ENCODE assay signal across 8 cellular contexts in genomic region chr16:23453338-23454052, GRCh38. TPM values are rescaled to one million over a fixed set of nuclear protein-coding genes. Genes with fewer than 3 reads are reported as not detected.
DNase-seq lines count a peak whose midpoint lies in the region; ATAC-seq, FAIRE-seq and TF ChIP-seq lines count a peak whose summit lies in the region.

No MANE protein-coding gene starts in this region.

- peaks cover 9% of the 10 kb centered on the region; the same call in 1 of the 2 replicates for H4K20me1 ChIP-seq in HepG2 (ENCODE audit: insufficient read depth, low read length)

- intact Hi-C loops in HepG2 (cut with micrococcal nuclease; ENCODE audit: unreplicated experiment), result loop anchor here (2.0 kb wide), 1 partner anchor 103 kb away; the partner anchor contains the start of genes EARS2 and UBFD1

- TF ChIP-seq RAD21 in HepG2 (CRISPR knock-in tag; IDR thresholded peaks at IDR 0.05), result no peak

- H3K36me3 Mint-ChIP-seq in activated CD4-positive, alpha-beta T cell treated with anti-CD3 and anti-CD28 coated beads, Interleukin-2, amount 10 ng/mL, durations not matched to agents 7 days and 5 days (ENCODE audit: low read depth), result peaks cover 1% of the 10 kb centered on the region

- no peak for FAIRE-seq in HepG2 (lab: Jason Lieb, UNC)

- TF ChIP-seq POLR2A in HepG2 (IDR thresholded peaks at IDR 0.05; ENCODE audit: insufficient read depth in 1 of 2, low read depth in 2 of 2, low read length in 2 of 2), result no peak
- TF ChIP-seq POLR2A in tibial nerve (IDR thresholded peaks at IDR 0.05), result no peak

- peaks cover 9% of the 10 kb centered on the region for H3K4me1 ChIP-seq in adipocyte (ENCODE audit: control insufficient read depth, insufficient read depth, low read length)
- H3K4me1 ChIP-seq in HepG2 (ENCODE audit: insufficient read depth, low read length), result peaks cover 35% of the 10 kb centered on the region
- H3K4me1 ChIP-seq in tibial nerve, result peaks cover 0 to 38% (median 14%) of the 10 kb centered on the region in 4 donors

- H3K4me2 ChIP-seq in HepG2 (ENCODE audit: low read depth, low read length), result peak overlapping the region; percentile 92

- H3K9me3 Mint-ChIP-seq in activated CD4-positive, alpha-beta T cell treated with anti-CD3 and anti-CD28 coated beads, Interleukin-2, amount 10 ng/mL, durations not matched to agents 7 days and 5 days, result no peaks in the 10 kb centered on the region

- H3K27ac ChIP-seq in HepG2 (ENCODE audit: extremely low read length, insufficient read depth, low read length), result peak overlapping the region; percentile 90
- H3K27ac ChIP-seq in tibial nerve, result peak overlapping the region in 1 of 4 donors; percentile 87

- H3K27me3 Mint-ChIP-seq in activated CD4-positive, alpha-beta T cell treated with anti-CD3 and anti-CD28 coated beads, Interleukin-2, amount 10 ng/mL, durations not matched to agents 7 days and 5 days, result no peaks in the 10 kb centered on the region

- H3K27ac Mint-ChIP-seq in activated CD4-positive, alpha-beta T cell treated with anti-CD3 and anti-CD28 coated beads, Interleukin-2, amount 10 ng/mL, durations not matched to agents 7 days and 5 days, result peak overlapping the region; percentile 93

- TF ChIP-seq EP300 in HepG2 (IDR thresholded peaks at IDR 0.05; ENCODE audit: low read depth in 2 of 2, low read length in 2 of 2) (no peak), HepG2 (CRISPR knock-in tag; IDR thresholded peaks at IDR 0.05; ENCODE audit: borderline replicate concordance) (0 out of 2 replicates have a peak, but pooled peaks have one; percentile 0), tibial nerve (IDR thresholded peaks at IDR 0.05) (no peak)

- ATAC-seq in HepG2 (no peak), GM18868 (IDR thresholded peaks at IDR 0.05; ENCODE audit: unreplicated experiment) (no peak)

- no peak for TF ChIP-seq CTCF in HepG2 (CRISPR knock-in tag; IDR thresholded peaks at IDR 0.05)
- no peak for TF ChIP-seq CTCF in tibial nerve (IDR thresholded peaks at IDR 0.05)

- in situ Hi-C loops in HepG2 (cut with HindIII; ENCODE audit: extremely low pct_ligation_motif_present, low pct_unique_long_range_greater_than_20kb), result no loop called here

- BruUV-seq in HepG2 (replicated peaks; lab: Mats Ljungman, UMichigan), result no TSS peak

- CTCF ChIA-PET in activated CD4-positive, alpha-beta T cell treated with anti-CD3 and anti-CD28 coated beads, Interleukin-2, amount 10 ng/mL, durations not matched to agents 7 days and 5 days (lab: Charles Lee), result interaction anchor here (1.0 to 1.2 kb wide), 3 partner anchors 16 to 19 kb away, joined by 3 read pairs; no protein-coding TSS in a partner anchor
- CTCF ChIA-PET in HepG2 (lab: Yijun Ruan, JAX; ENCODE audit: low intra/inter-chr PET ratio, low total read pairs), result interaction anchor here (1.8 kb wide), 1 partner anchor 18 kb away, joined by 13 read pairs; no protein-coding TSS in a partner anchor

- peak overlapping the region; percentile 95 for H3K4me3 ChIP-seq in adipocyte (ENCODE audit: low read length)
- H3K4me3 ChIP-seq in HepG2 (replicated peaks in 1 of 3; ENCODE audit: insufficient read depth in 1 of 3, low read depth in 2 of 3, low read length in 3 of 3), result peak overlapping the region; percentile 85 to 100 (median 87)
- H3K4me3 ChIP-seq in tibial nerve, result peak overlapping the region; percentile 70 to 81 (median 79)

- H3K4me1 Mint-ChIP-seq in activated CD4-positive, alpha-beta T cell treated with anti-CD3 and anti-CD28 coated beads, Interleukin-2, amount 10 ng/mL, durations not matched to agents 7 days and 5 days, result peaks cover 21% of the 10 kb centered on the region

- no peak overlapping the region for H2AFZ ChIP-seq in HepG2 (ENCODE audit: low read length)

- H3K9me3 ChIP-seq in adipocyte (ENCODE audit: control insufficient read depth, low read length) (no peaks in the 10 kb centered on the region), HepG2 (ENCODE audit: low read length) (no peaks in the 10 kb centered on the region), tibial nerve (no peaks in the 10 kb centered on the region)

- H3K36me3 ChIP-seq in adipocyte (ENCODE audit: control insufficient read depth, insufficient read depth, low read length, severe bottlenecking), result no peaks in the 10 kb centered on the region
- H3K36me3 ChIP-seq in HepG2 (replicated peaks in 1 of 2; ENCODE audit: control insufficient read depth in 1 of 2, insufficient read depth in 2 of 2, low read length in 2 of 2), result peaks cover 2 to 18% of the 10 kb centered on the region in 2 experiments; a peak in 3 of 5 replicates
- H3K36me3 ChIP-seq in tibial nerve, result no peaks in the 10 kb centered on the region

- peak overlapping the region; percentile 96 for H3K9ac ChIP-seq in adipocyte (ENCODE audit: low read length)
- peak overlapping the region; percentile 96 for H3K9ac ChIP-seq in HepG2 (ENCODE audit: insufficient read depth, low read depth, low read length)

- H3K4me3 Mint-ChIP-seq in activated CD4-positive, alpha-beta T cell treated with anti-CD3 and anti-CD28 coated beads, Interleukin-2, amount 10 ng/mL, durations not matched to agents 7 days and 5 days, result peak overlapping the region; percentile 97

- POLR2A ChIA-PET in activated CD4-positive, alpha-beta T cell treated with anti-CD3 and anti-CD28 coated beads, Interleukin-2, amount 10 ng/mL, durations not matched to agents 7 days and 5 days (lab: Charles Lee), result interaction anchor here (0.6 kb wide), 1 partner anchor 102 kb away, joined by 3 read pairs; no protein-coding TSS in a partner anchor
- POLR2A ChIA-PET in HepG2 (lab: Yijun Ruan, JAX), result interaction anchor here (0.8 to 1.6 kb wide), 3 partner anchors 8 to 104 kb away, joined by 3 to 5 read pairs (median 5); partner anchors contain the start of genes EARS2 and UBFD1

- DNase-seq in activated CD4-positive, alpha-beta T cell treated with anti-CD3 and anti-CD28 coated beads, Interleukin-2, amount 10 ng/mL, durations not matched to agents 7 days and 5 days, result no peak
- DNase-seq in activated CD4-positive, alpha-beta T cell treated with anti-CD3 and anti-CD28 coated beads for 4 hours, result no peak
- no peak for DNase-seq in adipocyte (ENCODE audit: low read depth)
- DNase-seq in HepG2 (ENCODE audit: low spot score), result no peak
- no peak for DNase-seq in tibial nerve (ENCODE audit: low spot score in 2 of 2)
- no peak for DNase-seq in COR-L47 (lab: John Stamatoyannopoulos, UW)
- no peak for DNase-seq in cortex of kidney (lab: John Stamatoyannopoulos, UW)

- 59% methylated on average over 37 of the region's 37 CpGs for WGBS in HepG2 (ENCODE audit: low lambda C conversion rate)
- 55 to 56% methylated on average over 37 of the region's 37 CpGs for WGBS in tibial nerve, 2 donors

- H3K27me3 ChIP-seq in adipocyte (replicated peaks; ENCODE audit: control insufficient read depth, insufficient read depth, low read length), result no peaks in the 10 kb centered on the region
- no peaks in the 10 kb centered on the region; a peak in 1 of 5 replicates for H3K27me3 ChIP-seq in HepG2 (ENCODE audit: control insufficient read depth in 1 of 2, insufficient read depth in 2 of 2, low read length in 2 of 2)
- no peaks in the 10 kb centered on the region for H3K27me3 ChIP-seq in tibial nerve

- peaks cover 28% of the 10 kb centered on the region for H3K79me2 ChIP-seq in HepG2 (ENCODE audit: insufficient read depth, low read length)

RNA-seq across cellular contexts. Expression of gene COG7, which starts 0.5 kb away (rescaled TPM):
- 10 to 100 TPM; 17.9 to 20.2 TPM for total RNA-seq in activated CD4-positive, alpha-beta T cell treated with anti-CD3 and anti-CD28 coated beads, Interleukin-2, amount 10 ng/mL, durations not matched to agents 7 days and 5 days
- total RNA-seq in HepG2 (2016; rRNA removed; fragmentation: Illumina TruSeq; extraction: Trizol) (12.6 and 15.4 TPM in 2 replicates), tibial nerve (10 to 100 TPM; 21.6 to 35.7 (median 24.8) TPM)
- total RNA-seq in HepG2 (2016; cell fraction: cytosol; rRNA removed; fragmentation: Illumina TruSeq; extraction: Trizol; ENCODE audit: low read depth), result 9.2 and 9.5 TPM in 2 replicates
- 14.1 and 14.7 TPM in 2 replicates for total RNA-seq in HepG2 (2016; cell fraction: insoluble cytoplasmic fraction; rRNA removed; fragmentation: Illumina TruSeq; extraction: Trizol)
- 8.1 and 9.4 TPM in 2 replicates for total RNA-seq in HepG2 (2016; cell fraction: membrane; rRNA removed; fragmentation: Illumina TruSeq; extraction: Trizol)
- total RNA-seq in HepG2 (2016; cell fraction: nucleus; rRNA removed; fragmentation: Illumina TruSeq; extraction: Trizol), result 16.3 and 18.0 TPM in 2 replicates
- 51.0 and 54.5 TPM in 2 replicates for polyA plus RNA-seq in HepG2 (2011; rRNA removed)
- polyA plus RNA-seq in HepG2 (2011; cell fraction: cytosol; rRNA removed), result 32.5 and 55.6 TPM in 2 replicates
- 105 and 118 TPM in 2 replicates for polyA plus RNA-seq in HepG2 (2011; cell fraction: nucleus; rRNA removed)
- polyA plus RNA-seq in HepG2 (2012), result 18.4 and 20.0 TPM in 2 replicates
- polyA plus RNA-seq in HepG2 (2016; cell fraction: cytosol; fragmentation: Illumina TruSeq; extraction: Trizol; ENCODE audit: low read depth), result 1.5 and 2.3 TPM in 2 replicates
- 22.3 and 23.7 TPM in 2 replicates for polyA plus RNA-seq in HepG2 (2016; cell fraction: insoluble cytoplasmic fraction; fragmentation: Illumina TruSeq; extraction: Trizol; ENCODE audit: low read depth)
- 3.7 and 4.9 TPM in 2 replicates for polyA plus RNA-seq in HepG2 (2016; cell fraction: membrane; fragmentation: Illumina TruSeq; extraction: Trizol; ENCODE audit: low read depth)
- polyA plus RNA-seq in HepG2 (2016; cell fraction: nucleus; fragmentation: Illumina TruSeq; extraction: Trizol; ENCODE audit: insufficient read depth, low read depth), result 47.6 and 49.5 TPM in 2 replicates
- polyA minus RNA-seq in HepG2 (2011; rRNA and poly(A)+ RNA removed; ENCODE audit: low replicate concordance), result 44.8 and 70.9 TPM in 2 replicates
- polyA minus RNA-seq in HepG2 (2011; cell fraction: cytosol; rRNA and poly(A)+ RNA removed), result 14.6 and 17.4 TPM in 2 replicates
- 42.8 and 50.6 TPM in 2 replicates for polyA minus RNA-seq in HepG2 (2011; cell fraction: nucleus; rRNA and poly(A)+ RNA removed)

RNA-seq across cellular contexts. Expression of gene GGA2, which starts 56.8 kb away (rescaled TPM):
- total RNA-seq in activated CD4-positive, alpha-beta T cell treated with anti-CD3 and anti-CD28 coated beads, Interleukin-2, amount 10 ng/mL, durations not matched to agents 7 days and 5 days, result 100 to 1,000 TPM; 121 to 131 TPM
- total RNA-seq in HepG2 (2016; rRNA removed; fragmentation: Illumina TruSeq; extraction: Trizol) (69.8 and 93.1 TPM in 2 replicates), tibial nerve (10 to 100 TPM; 29.9 to 40.6 (median 36.8) TPM)
- total RNA-seq in HepG2 (2016; cell fraction: cytosol; rRNA removed; fragmentation: Illumina TruSeq; extraction: Trizol; ENCODE audit: low read depth), result 52.6 and 57.4 TPM in 2 replicates
- 76.8 and 80.6 TPM in 2 replicates for total RNA-seq in HepG2 (2016; cell fraction: insoluble cytoplasmic fraction; rRNA removed; fragmentation: Illumina TruSeq; extraction: Trizol)
- total RNA-seq in HepG2 (2016; cell fraction: membrane; rRNA removed; fragmentation: Illumina TruSeq; extraction: Trizol), result 41.5 and 45.8 TPM in 2 replicates
- 84.5 and 97.4 TPM in 2 replicates for total RNA-seq in HepG2 (2016; cell fraction: nucleus; rRNA removed; fragmentation: Illumina TruSeq; extraction: Trizol)
- polyA plus RNA-seq in HepG2 (2011; rRNA removed), result 51.5 and 52.3 TPM in 2 replicates
- 25.4 and 28.7 TPM in 2 replicates for polyA plus RNA-seq in HepG2 (2011; cell fraction: cytosol; rRNA removed)
- polyA plus RNA-seq in HepG2 (2011; cell fraction: nucleus; rRNA removed), result 184 and 204 TPM in 2 replicates
- polyA plus RNA-seq in HepG2 (2012), result 70.4 and 97.1 TPM in 2 replicates
- polyA plus RNA-seq in HepG2 (2016; cell fraction: cytosol; fragmentation: Illumina TruSeq; extraction: Trizol; ENCODE audit: low read depth), result 4.7 and 5.8 TPM in 2 replicates
- polyA plus RNA-seq in HepG2 (2016; cell fraction: insoluble cytoplasmic fraction; fragmentation: Illumina TruSeq; extraction: Trizol; ENCODE audit: low read depth), result 87.5 and 99.8 TPM in 2 replicates
- polyA plus RNA-seq in HepG2 (2016; cell fraction: membrane; fragmentation: Illumina TruSeq; extraction: Trizol; ENCODE audit: low read depth), result 11.1 and 11.7 TPM in 2 replicates
- polyA plus RNA-seq in HepG2 (2016; cell fraction: nucleus; fragmentation: Illumina TruSeq; extraction: Trizol; ENCODE audit: insufficient read depth, low read depth), result 238 and 249 TPM in 2 replicates
- 58.5 and 111 TPM in 2 replicates for polyA minus RNA-seq in HepG2 (2011; rRNA and poly(A)+ RNA removed; ENCODE audit: low replicate concordance)
- 31.9 and 47.6 TPM in 2 replicates for polyA minus RNA-seq in HepG2 (2011; cell fraction: cytosol; rRNA and poly(A)+ RNA removed)
- 134 and 143 TPM in 2 replicates for polyA minus RNA-seq in HepG2 (2011; cell fraction: nucleus; rRNA and poly(A)+ RNA removed)
